16 cellular contexts compared by ENCODE assay signal in genomic region chr13:96811049-96811448, GRCh38.
A peak's percentile ranks its signal among the peaks of the same experiment; 100 is the strongest.
DNase-seq lines count a peak whose midpoint lies in the region; TF ChIP-seq lines count a peak whose summit lies in the region.
"Had no signal": no experiment of that assay in that cellular context is flagged by ENCODE, and none has a peak within 500 bp of the region (broad histone marks: within the 10 kb centered on the region; RNA-seq: fewer than 3 reads in every experiment).

No MANE protein-coding gene starts in this region.

- TF ChIP-seq CTCF in coronary artery (IDR thresholded peaks at IDR 0.05) (no peak), stomach (IDR thresholded peaks at IDR 0.05) (no peak), tibial artery (IDR thresholded peaks at IDR 0.05) (no peak)

- intact Hi-C loops in stomach (cut with DNase I; ENCODE audit: low total_unique reads) (no loop called here), tibial artery (cut with DNase I; ENCODE audit: low total_unique reads) (no loop called here), head of caudate nucleus (cut with DNase I) (no loop called here)

- DNase-seq in coronary artery (ENCODE audit: low spot score) (no peak), stomach (peak; percentile 75), tibial artery (no peak), MV-4-11 (lab: John Stamatoyannopoulos, UW) (no peak), head of caudate nucleus (no peak)
- no peak for DNase-seq in activated CD4-positive, CD25-positive, alpha-beta regulatory T cell treated with anti-CD3 and anti-CD28 coated beads, Interleukin-2, amount 50 U/mL, for 72 hours
- DNase-seq: 8988T; ACHN; Caco-2; Calu3; CD4-positive, alpha-beta T cell; CD8-positive, alpha-beta T cell; DMS79 treated with DMSO at 0.1 percent for 48 hours; GF-D8 had no signal

- peaks cover 0 to 22% (median 15%) of the 10 kb centered on the region in 4 donors for H3K4me1 ChIP-seq in stomach
- peaks cover 0 to 86% (median 42%) of the 10 kb centered on the region in 4 donors for H3K4me1 ChIP-seq in tibial artery
- H3K4me1 ChIP-seq: BLaER1 treated with 17β-estradiol and CSF1 and Interleukin-3, amounts not matched to agents 10 nM and 100 nM had no signal

- no peak for TF ChIP-seq EP300 in stomach (IDR thresholded peaks at IDR 0.05)

- H3K27me3 ChIP-seq in stomach = no peaks in the 10 kb centered on the region
- H3K27me3 ChIP-seq in tibial artery = no peaks in the 10 kb centered on the region
- H3K27me3 ChIP-seq: BLaER1 treated with 17β-estradiol and CSF1 and Interleukin-3, amounts not matched to agents 10 nM and 100 nM had no signal

- WGBS in stomach, 5 donors = 23 to 36% (median 30%) methylated on average over 5 of the region's 5 CpGs

- H3K9me3 ChIP-seq in stomach (peaks cover 0 to 8% (median 0%) of the 10 kb centered on the region in 4 donors), tibial artery (no peaks in the 10 kb centered on the region)
- H3K9me3 ChIP-seq: Caco-2 had no signal

- H3K27ac ChIP-seq in coronary artery = peak overlapping the region; percentile 7 to 74
- peak overlapping the region in 2 of 5 donors; percentile 9 to 38 for H3K27ac ChIP-seq in stomach
- peak overlapping the region; percentile 81 to 84 for H3K27ac ChIP-seq in tibial artery
- H3K27ac ChIP-seq: BLaER1 treated with 17β-estradiol and CSF1 and Interleukin-3, amounts not matched to agents 10 nM and 100 nM; C4-2B had no signal

- no peak for TF ChIP-seq POLR2A in stomach (IDR thresholded peaks at IDR 0.05)

- no peak overlapping the region for H3K4me3 ChIP-seq in coronary artery
- H3K4me3 ChIP-seq in stomach = no peak overlapping the region
- H3K4me3 ChIP-seq in tibial artery = no peak overlapping the region
- H3K4me3 ChIP-seq: BLaER1 treated with 17β-estradiol and CSF1 and Interleukin-3, amounts not matched to agents 10 nM and 100 nM had no signal

- H3K36me3 ChIP-seq in stomach = no peaks in the 10 kb centered on the region
- H3K36me3 ChIP-seq in tibial artery = no peaks in the 10 kb centered on the region
- H3K36me3 ChIP-seq: BLaER1 treated with 17β-estradiol and CSF1 and Interleukin-3, amounts not matched to agents 10 nM and 100 nM had no signal
